17 cellular contexts compared by ENCODE assay signal in the genomic region with DNA sequence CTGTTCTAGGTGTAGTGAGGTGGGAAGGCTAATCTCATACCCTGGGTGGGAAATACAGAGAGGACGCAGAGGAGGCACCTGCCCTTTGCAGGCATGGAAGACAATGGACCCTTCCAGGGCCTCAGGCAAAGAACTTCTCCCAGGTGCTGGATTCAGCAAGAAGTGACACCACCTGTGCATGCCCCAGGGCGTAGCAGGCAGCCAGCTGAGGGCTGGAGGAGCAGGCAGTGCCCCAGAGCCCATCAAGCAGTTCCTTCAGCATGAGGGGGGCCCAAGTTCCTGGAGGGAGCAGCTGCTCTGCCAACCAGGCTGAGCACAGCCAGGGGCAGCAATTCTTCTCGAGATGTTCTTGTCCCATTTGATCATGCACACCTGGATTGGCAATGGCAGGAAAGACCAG.
A peak's percentile ranks its signal among the peaks of the same experiment; 100 is the strongest.
DNase-seq lines count a peak whose midpoint lies in the region; ATAC-seq and TF ChIP-seq lines count a peak whose summit lies in the region.
"Had no signal": no experiment of that assay in that cellular context is flagged by ENCODE, and none has a peak within 500 bp of the region (broad histone marks: within the 10 kb centered on the region; RNA-seq: fewer than 3 reads in every experiment).

No MANE protein-coding gene starts in this region.

- H3K27ac ChIP-seq in C4-2B, result peak overlapping the region; percentile 87
- H3K27ac ChIP-seq: 22Rv1, A549, GM23248 had no signal

- DNase-seq in DMS53 (lab: John Stamatoyannopoulos, UW) (peak; percentile 20), DMS53 treated with DMSO at 0.1 percent for 48 hours (lab: John Stamatoyannopoulos, UW; ENCODE audit: unreplicated experiment) (no peak), RPMI8226 (peak; percentile 17), HuH-7.5 (ENCODE audit: low spot score) (no peak), omental fat pad (ENCODE audit: low spot score) (no peak), cortex of kidney (lab: John Stamatoyannopoulos, UW) (no peak)
- DNase-seq: AML-193; Caco-2; CD4-positive, CD25-positive, alpha-beta regulatory T cell; CD8-positive, alpha-beta memory T cell; DMS79 treated with DMSO at 0.1 percent for 48 hours; GM23248; KG1 had no signal

- TF ChIP-seq CTCF in C4-2B (conservative IDR thresholded peaks at IDR 0.05) (no peak), omental fat pad (IDR thresholded peaks at IDR 0.05) (no peak)

- no peak for ATAC-seq in omental fat pad (ENCODE audit: low FRiP score)
- ATAC-seq: GM12878 had no signal

Comparison
In these comparisons a context has a peak if more than half of its experiments do, and no peak if none do; other contexts are left out.
1. DNase-seq: peak in DMS53 (single experiment) and RPMI8226 (single experiment); none in DMS53 treated with DMSO at 0.1 percent for 48 hours (single experiment), HuH-7.5 (single experiment), omental fat pad (single experiment) and cortex of kidney (single experiment).